Comparison of ENCODE assay signal across 18 cellular contexts in genomic region chr3:25719321-25719720, GRCh38.
"Had no signal": no experiment of that assay in that cellular context is flagged by ENCODE, and none has a peak within 500 bp of the region (broad histone marks: within the 10 kb centered on the region; RNA-seq: fewer than 3 reads in every experiment).

No MANE protein-coding gene starts in this region.

- ATAC-seq: heart left ventricle; natural killer cell; right cardiac atrium; stimulated activated effector memory CD8-positive, alpha-beta T cell treated with anti-CD3 and anti-CD28 coated beads, Interleukin-12 subunit alpha, Interleukin-12 subunit beta, amount 100 ng/mL, for 72 hours; stimulated activated naive CD8-positive, alpha-beta T cell treated with anti-CD3 and anti-CD28 coated beads, Interleukin-15, Interleukin-2, amounts not matched to agents 100 U/mL and 50 U/mL, for 24 hours had no signal

- DNase-seq: cortex of kidney; dorsolateral prefrontal cortex; effector CD8-positive, alpha-beta T cell; heart left ventricle; hippocampal formation; kidney glomerular epithelial cell; natural killer cell; nucleus accumbens; ovary; right cardiac atrium; stimulated activated CD4-positive, alpha-beta T cell treated with anti-CD3 and anti-CD28 coated beads, Interleukin-2, amount 100 ng/mL, for 48 hours; stimulated activated naive CD8-positive, alpha-beta T cell treated with anti-CD3 and anti-CD28 coated beads, Interleukin-15, Interleukin-2, amounts not matched to agents 100 U/mL and 50 U/mL, for 24 hours; tibial artery; upper lobe of left lung; uterus had no signal

- H3K4me1 ChIP-seq: heart left ventricle, neural progenitor cell, tibial artery, upper lobe of left lung, uterus had no signal

- H3K27ac ChIP-seq: dorsolateral prefrontal cortex, heart left ventricle, neural progenitor cell, ovary, tibial artery, upper lobe of left lung, uterus had no signal

- H3K4me3 ChIP-seq: dorsolateral prefrontal cortex, heart left ventricle, neural progenitor cell, ovary, smooth muscle cell, tibial artery, upper lobe of left lung, uterus had no signal

- H3K27ac Mint-ChIP-seq: natural killer cell; neural progenitor cell; stimulated activated effector memory CD8-positive, alpha-beta T cell treated with anti-CD3 and anti-CD28 coated beads, Interleukin-12 subunit alpha, Interleukin-12 subunit beta, amount 100 ng/mL, for 72 hours had no signal

- H3K9me3 Mint-ChIP-seq: natural killer cell; stimulated activated effector memory CD8-positive, alpha-beta T cell treated with anti-CD3 and anti-CD28 coated beads, Interleukin-12 subunit alpha, Interleukin-12 subunit beta, amount 100 ng/mL, for 72 hours had no signal

- H3K36me3 ChIP-seq: neural progenitor cell, ovary, uterus had no signal

- H3K4me3 Mint-ChIP-seq: natural killer cell; neural progenitor cell; stimulated activated effector memory CD8-positive, alpha-beta T cell treated with anti-CD3 and anti-CD28 coated beads, Interleukin-12 subunit alpha, Interleukin-12 subunit beta, amount 100 ng/mL, for 72 hours had no signal

- H3K27me3 ChIP-seq: dorsolateral prefrontal cortex, heart left ventricle, neural progenitor cell, ovary, tibial artery, upper lobe of left lung, uterus had no signal

- H3K9me3 ChIP-seq: ovary, tibial artery, upper lobe of left lung, uterus had no signal

- H3K4me1 Mint-ChIP-seq: neural progenitor cell had no signal

- H3K36me3 Mint-ChIP-seq: natural killer cell had no signal
